ENCODE assay signal across 10 cellular contexts in genomic region chr3:168093229-168093628, GRCh38. TPM values are rescaled to one million over a fixed set of nuclear protein-coding genes. Genes with fewer than 3 reads are reported as not detected.
DNase-seq lines count a peak whose midpoint lies in the region; ATAC-seq, FAIRE-seq and TF ChIP-seq lines count a peak whose summit lies in the region.
"Had no signal": no experiment of that assay in that cellular context is flagged by ENCODE, and none has a peak within 500 bp of the region (broad histone marks: within the 10 kb centered on the region; RNA-seq: fewer than 3 reads in every experiment).

No MANE protein-coding gene starts in this region.

- no peaks in the 10 kb centered on the region for H3K36me3 Mint-ChIP-seq in chondrocyte (ENCODE audit: low read depth)

- H3K9me3 ChIP-seq in muscle layer of duodenum (ENCODE audit: control insufficient read depth in 1 of 2, low read length in 2 of 2), result no peaks in the 10 kb centered on the region

- peak overlapping the region; percentile 89 for H3K27ac Mint-ChIP-seq in chondrocyte (ENCODE audit: unreplicated experiment)

- H3K27ac ChIP-seq in KMS-11, result peak overlapping the region; percentile 85; the same call in 1 of the 2 replicates
- peak overlapping the region; percentile 76 for H3K27ac ChIP-seq in muscle layer of duodenum (ENCODE audit: low read length)

- no peaks in the 10 kb centered on the region for H3K9me3 Mint-ChIP-seq in chondrocyte (ENCODE audit: low read depth)

- CTCF ChIA-PET in AG04449 (lab: Yijun Ruan, JAX), result interaction anchor here (1.2 to 2.1 kb wide), 3 partner anchors 20 to 54 kb away, joined by 3 to 8 read pairs (median 7); no protein-coding TSS in a partner anchor

- H3K36me3 ChIP-seq in KMS-11 (ENCODE audit: insufficient read depth) (no peaks in the 10 kb centered on the region), muscle layer of duodenum (ENCODE audit: control insufficient read depth in 1 of 2, insufficient read depth in 2 of 2, low read length in 2 of 2) (no peaks in the 10 kb centered on the region)

- peak overlapping the region; percentile 84 for H3K4me3 Mint-ChIP-seq in chondrocyte (ENCODE audit: unreplicated experiment)

- 70% methylated on average over 2 of the region's 2 CpGs for WGBS in lower leg skin, 2 donors

- H3K79me2 ChIP-seq in KMS-11 (ENCODE audit: insufficient read depth, low read depth), result peaks cover 66% of the 10 kb centered on the region

- no peak for FAIRE-seq in RCC 7860 (lab: Jason Lieb, UNC)
- FAIRE-seq: D721Med, frontal cortex had no signal

- intact Hi-C loops in lower leg skin (cut with DNase I; ENCODE audit: low total_unique reads), result no loop called here

- H3K4me2 ChIP-seq in KMS-11, result peak overlapping the region; percentile 93

- peaks cover 55% of the 10 kb centered on the region for H3K4me1 Mint-ChIP-seq in chondrocyte (ENCODE audit: low read depth)

- POLR2A ChIA-PET in AG04449 (lab: Yijun Ruan, JAX), result no interaction called here

- no peak overlapping the region for H2AFZ ChIP-seq in KMS-11 (ENCODE audit: low read depth)

- peaks cover 65% of the 10 kb centered on the region for H3K4me1 ChIP-seq in KMS-11 (ENCODE audit: low read depth, poor library complexity, severe bottlenecking)
- H3K4me1 ChIP-seq in muscle layer of duodenum (ENCODE audit: control insufficient read depth in 1 of 2, insufficient read depth in 2 of 2, low read length in 2 of 2), result peaks cover 7 to 48% of the 10 kb centered on the region in 2 donors

- H3K27me3 ChIP-seq in KMS-11 (ENCODE audit: insufficient read depth, low read depth), result no peaks in the 10 kb centered on the region
- no peaks in the 10 kb centered on the region for H3K27me3 ChIP-seq in muscle layer of duodenum (ENCODE audit: low read depth, low read length)

- no peak for TF ChIP-seq CTCF in AG04449 (IDR thresholded peaks at IDR 0.05; ENCODE audit: insufficient read depth, low read length, missing control alignments)
- TF ChIP-seq CTCF in KMS-11 (conservative IDR thresholded peaks at IDR 0.05; ENCODE audit: low read depth, low read length), result no peak
- no peak for TF ChIP-seq CTCF in chondrocyte (IDR thresholded peaks at IDR 0.05)
- TF ChIP-seq CTCF in lower leg skin (IDR thresholded peaks at IDR 0.05), result no peak

- no peak for TF ChIP-seq POLR2A in lower leg skin (IDR thresholded peaks at IDR 0.05)

- DNase-seq in AG04449 (ENCODE audit: low read depth, low spot score) (no peak), chondrocyte (ENCODE audit: low spot score) (no peak), RCC 7860 (ENCODE audit: low spot score) (no peak), lower leg skin (ENCODE audit: low spot score in 2 of 2) (no peak)

- peak overlapping the region; percentile 85 for H3K9ac ChIP-seq in KMS-11

- ATAC-seq in HG03457 (IDR thresholded peaks at IDR 0.05; ENCODE audit: unreplicated experiment), result no peak
- ATAC-seq in HG03378 (IDR thresholded peaks at IDR 0.05; ENCODE audit: unreplicated experiment), result no peak

- H3K4me3 ChIP-seq in AG04449 (ENCODE audit: low read depth, low read length) (peak overlapping the region; percentile 96), KMS-11 (IDR thresholded peaks at IDR 0.05; ENCODE audit: insufficient read depth, low read depth, low read length) (peak overlapping the region; percentile 69), muscle layer of duodenum (ENCODE audit: low read depth in 1 of 2, low read length in 2 of 2) (peak overlapping the region; percentile 83 to 85), lower leg skin (ENCODE audit: low read depth, poor library complexity, severe bottlenecking) (no peak overlapping the region)

- H4K20me1 ChIP-seq in KMS-11 (ENCODE audit: insufficient read depth), result peaks cover 11% of the 10 kb centered on the region

- no peaks in the 10 kb centered on the region for H3K27me3 Mint-ChIP-seq in chondrocyte (ENCODE audit: low read depth)

RNA-seq across cellular contexts. Expression of gene GOLIM4, which starts 2.5 kb away (rescaled TPM):
- total RNA-seq in chondrocyte (46.3 to 67.1 TPM (median 47.6 TPM) in 3 replicates), lower leg skin (10 to 100 TPM in 3 of 4 donors, 1 to 10 TPM in 1; 7.6 to 25.5 (median 14.5) TPM)
